14 cellular contexts compared by ENCODE assay signal in genomic region chr12:63400746-63401145, GRCh38.
DNase-seq lines count a peak whose midpoint lies in the region; ATAC-seq and TF ChIP-seq lines count a peak whose summit lies in the region.
"Had no signal": no experiment of that assay in that cellular context is flagged by ENCODE, and none has a peak within 500 bp of the region (broad histone marks: within the 10 kb centered on the region; RNA-seq: fewer than 3 reads in every experiment).

No MANE protein-coding gene starts in this region.

- H3K27ac ChIP-seq in CD4-positive, alpha-beta T cell (ENCODE audit: low read depth, low read length), result no peak overlapping the region
- no peak overlapping the region for H3K27ac ChIP-seq in A673 (ENCODE audit: low read depth, low read length, poor library complexity, severe bottlenecking)

- H3K27ac Mint-ChIP-seq in CD4-positive, alpha-beta T cell, result no peak overlapping the region
- H3K27ac Mint-ChIP-seq: stimulated activated naive B cell treated with anti-CD40 and anti-IgM and Interleukin-4, amounts not matched to agents 10 μg/mL and 1 μg/mL and 100 μg/mL, for 72 hours had no signal

- DNase-seq in HT-29 (ENCODE audit: low spot score) (peak; percentile 80), NCI-H69 (lab: John Stamatoyannopoulos, UW) (peak; percentile 93), dermis microvascular lymphatic vessel endothelial cell (ENCODE audit: low read depth in 2 of 2) (peak; percentile 99), pulmonary artery endothelial cell (ENCODE audit: low read depth, low spot score) (peak; percentile 95), GM20000 (ENCODE audit: low spot score) (no peak), amygdala (lab: John Stamatoyannopoulos, UW) (no peak), A673 (ENCODE audit: low spot score) (no peak)
- DNase-seq in CD4-positive, alpha-beta T cell, result no peak
- DNase-seq: activated T-cell treated with anti-CD3 and anti-CD28 coated beads for 4 hours; DMS79; left cardiac atrium; NCI-H187 treated with DMSO at 0.1 percent for 48 hours; Right ventricle myocardium superior; stimulated activated naive B cell treated with anti-CD40 and anti-IgM and Interleukin-4, amounts not matched to agents 10 μg/mL and 1 μg/mL and 100 μg/mL, for 72 hours had no signal

- no peak for ATAC-seq in CD4-positive, alpha-beta T cell (ENCODE audit: poor library complexity)
- ATAC-seq: left cardiac atrium had no signal

- POLR2A ChIA-PET in CD4-positive, alpha-beta T cell (lab: Charles Lee), result no interaction called here
- POLR2A ChIA-PET in A673 (lab: Charles Lee; ENCODE audit: low non-redundant PET), result no interaction called here

- peaks cover 23% of the 10 kb centered on the region for H3K4me1 ChIP-seq in A673 (ENCODE audit: insufficient read depth, low read length, poor library complexity, severe bottlenecking)

- H3K4me1 Mint-ChIP-seq in CD4-positive, alpha-beta T cell (ENCODE audit: low read depth), result no peaks in the 10 kb centered on the region
- H3K4me1 Mint-ChIP-seq: stimulated activated naive B cell treated with anti-CD40 and anti-IgM and Interleukin-4, amounts not matched to agents 10 μg/mL and 1 μg/mL and 100 μg/mL, for 72 hours had no signal

- CTCF ChIA-PET in CD4-positive, alpha-beta T cell (lab: Charles Lee), result no interaction called here
- CTCF ChIA-PET in A673 (lab: Charles Lee), result no interaction called here

- TF ChIP-seq CTCF in GM20000 (IDR thresholded peaks at IDR 0.05; ENCODE audit: extremely low read depth, missing control alignments), result no peak
- no peak for TF ChIP-seq CTCF in CD4-positive, alpha-beta T cell (IDR thresholded peaks at IDR 0.05)
- no peak for TF ChIP-seq CTCF in A673 (conservative IDR thresholded peaks at IDR 0.05; ENCODE audit: low read depth, low read length)

- no TSS peak for BruUV-seq in A673 (replicated peaks; lab: Mats Ljungman, UMichigan)

- H3K36me3 Mint-ChIP-seq in CD4-positive, alpha-beta T cell (ENCODE audit: low read depth), result no peaks in the 10 kb centered on the region
- H3K36me3 Mint-ChIP-seq: stimulated activated naive B cell treated with anti-CD40 and anti-IgM and Interleukin-4, amounts not matched to agents 10 μg/mL and 1 μg/mL and 100 μg/mL, for 72 hours had no signal

- no peak overlapping the region for H3K4me3 ChIP-seq in A673 (ENCODE audit: low read depth, low read length, poor library complexity, severe bottlenecking)

- no peak overlapping the region for H3K4me3 Mint-ChIP-seq in CD4-positive, alpha-beta T cell
- H3K4me3 Mint-ChIP-seq: stimulated activated naive B cell treated with anti-CD40 and anti-IgM and Interleukin-4, amounts not matched to agents 10 μg/mL and 1 μg/mL and 100 μg/mL, for 72 hours had no signal

- H3K27me3 Mint-ChIP-seq in CD4-positive, alpha-beta T cell, result no peaks in the 10 kb centered on the region
- H3K27me3 Mint-ChIP-seq: stimulated activated naive B cell treated with anti-CD40 and anti-IgM and Interleukin-4, amounts not matched to agents 10 μg/mL and 1 μg/mL and 100 μg/mL, for 72 hours had no signal

- intact Hi-C loops in CD4-positive, alpha-beta T cell (cut with DNase I, micrococcal nuclease), result no loop called here
- intact Hi-C loops in A673 (cut with micrococcal nuclease; ENCODE audit: unreplicated experiment), result no loop called here

- H3K9me3 ChIP-seq in CD4-positive, alpha-beta T cell (ENCODE audit: control insufficient read depth, low read length), result no peaks in the 10 kb centered on the region
- H3K9me3 ChIP-seq in A673 (ENCODE audit: low read depth, low read length, poor library complexity, severe bottlenecking), result peaks cover 5% of the 10 kb centered on the region

- peaks cover 5% of the 10 kb centered on the region for H3K9me3 Mint-ChIP-seq in CD4-positive, alpha-beta T cell

- no peaks in the 10 kb centered on the region for H3K27me3 ChIP-seq in CD4-positive, alpha-beta T cell (ENCODE audit: control insufficient read depth, insufficient read depth, low read length)
- H3K27me3 ChIP-seq in A673 (replicated peaks; ENCODE audit: insufficient read depth, low read depth, low read length, poor library complexity), result no peaks in the 10 kb centered on the region

- no peaks in the 10 kb centered on the region for H3K36me3 ChIP-seq in A673 (ENCODE audit: insufficient read depth, low read length, poor library complexity, severe bottlenecking)

Comparison
In these comparisons a context has a peak if more than half of its experiments do, and no peak if none do; other contexts are left out.
1. DNase-seq: peak in HT-29 (single experiment), NCI-H69 (single experiment), dermis microvascular lymphatic vessel endothelial cell (2 of 2) and pulmonary artery endothelial cell (single experiment); none in GM20000 (single experiment), amygdala (0 of 56), CD4-positive, alpha-beta T cell (0 of 10) and A673 (single experiment).